5 cellular contexts compared by ENCODE assay signal in genomic region chr5:2119578-2119977, GRCh38.
"Had no signal": no experiment of that assay in that cellular context is flagged by ENCODE, and none has a peak within 500 bp of the region (broad histone marks: within the 10 kb centered on the region; RNA-seq: fewer than 3 reads in every experiment).

No MANE protein-coding gene starts in this region.

- DNase-seq: H9, HCEC 1CT, IMR-90 had no signal

- H3K27ac Mint-ChIP-seq: GM23338, H9 had no signal

- H3K4me3 ChIP-seq: GM23338, K562 had no signal

- H3K4me1 Mint-ChIP-seq: GM23338 had no signal

- ATAC-seq: GM23338, K562 had no signal

- H3K4me3 Mint-ChIP-seq: GM23338, H9 had no signal
